15 cellular contexts compared by ENCODE assay signal in genomic region chr3:183541235-183541655, GRCh38. TPM values are rescaled to one million over a fixed set of nuclear protein-coding genes. Genes with fewer than 3 reads are reported as not detected.
DNase-seq lines count a peak whose midpoint lies in the region; ATAC-seq and TF ChIP-seq lines count a peak whose summit lies in the region.
"Had no signal": no experiment of that assay in that cellular context is flagged by ENCODE, and none has a peak within 500 bp of the region (broad histone marks: within the 10 kb centered on the region; RNA-seq: fewer than 3 reads in every experiment).

No MANE protein-coding gene starts in this region.

- H3K9me3 Mint-ChIP-seq in CD4-positive, alpha-beta T cell: no peaks in the 10 kb centered on the region
- H3K9me3 Mint-ChIP-seq in naive B cell: peaks cover 0 to 2% (median 0%) of the 10 kb centered on the region in 7 donors

- intact Hi-C loops in CD4-positive, alpha-beta T cell (cut with DNase I, micrococcal nuclease): no loop called here
- intact Hi-C loops in OCI-LY7 (cut with micrococcal nuclease; ENCODE audit: unreplicated experiment): no loop called here

- H3K9me3 ChIP-seq in CD4-positive, alpha-beta T cell (ENCODE audit: control insufficient read depth, low read length): no peaks in the 10 kb centered on the region
- no peaks in the 10 kb centered on the region for H3K9me3 ChIP-seq in OCI-LY7 (ENCODE audit: low read length)
- H3K9me3 ChIP-seq in right atrium auricular region: no peaks in the 10 kb centered on the region
- H3K9me3 ChIP-seq: HAP-1 had no signal

- peak overlapping the region; percentile 98 for H3K4me2 ChIP-seq in OCI-LY7 (ENCODE audit: low read length)

- POLR2A ChIA-PET in CD4-positive, alpha-beta T cell (lab: Charles Lee): interaction anchor here (1.1 to 1.5 kb wide), 3 partner anchors 10 to 94 kb away, joined by 3 to 5 read pairs (median 4); partner anchors contain the start of gene KLHL24
- POLR2A ChIA-PET in OCI-LY7 (lab: Charles Lee): interaction anchor here (0.6 to 2.8 kb wide), 11 partner anchors 11 to 1619 kb away, joined by 3 to 19 read pairs (median 8); no protein-coding TSS in a partner anchor

- H3K27me3 ChIP-seq in CD4-positive, alpha-beta T cell (ENCODE audit: control insufficient read depth, insufficient read depth, low read length): no peaks in the 10 kb centered on the region
- H3K27me3 ChIP-seq in right atrium auricular region: no peaks in the 10 kb centered on the region

- no peak overlapping the region for H2AFZ ChIP-seq in OCI-LY7 (ENCODE audit: low read length)

- H3K27ac ChIP-seq in CD4-positive, alpha-beta T cell (ENCODE audit: low read depth, low read length): no peak overlapping the region
- H3K27ac ChIP-seq in OCI-LY7 (ENCODE audit: low read depth, low read length, poor library complexity, severe bottlenecking) (peak overlapping the region; percentile 96), right atrium auricular region (no peak overlapping the region)

- H3K4me1 ChIP-seq in OCI-LY7 (ENCODE audit: insufficient read depth, low read length, poor library complexity, severe bottlenecking) (peaks cover 100% of the 10 kb centered on the region), right atrium auricular region (no peaks in the 10 kb centered on the region)

- H3K4me1 Mint-ChIP-seq in CD4-positive, alpha-beta T cell (ENCODE audit: low read depth): peaks cover 95% of the 10 kb centered on the region
- H3K4me1 Mint-ChIP-seq in naive B cell: peaks cover 68 to 88% (median 87%) of the 10 kb centered on the region in 3 donors

- H3K4me3 Mint-ChIP-seq in CD4-positive, alpha-beta T cell: peak overlapping the region; percentile 36
- H3K4me3 Mint-ChIP-seq in naive B cell: peak overlapping the region in 7 of 8 donors; percentile 68 to 90 (median 80)

- DNase-seq in CD4-positive, alpha-beta T cell: no peak
- no peak for DNase-seq in GM10266 (ENCODE audit: extremely low spot score)
- peak; percentile 51 for DNase-seq in OCI-LY7 (ENCODE audit: low spot score)
- DNase-seq in naive B cell: no peak
- no peak for DNase-seq in NCI-H2081 (lab: John Stamatoyannopoulos, UW)
- no peak for DNase-seq in right atrium auricular region (ENCODE audit: low spot score)
- DNase-seq in A172 (ENCODE audit: low spot score): no peak
- DNase-seq: activated CD4-positive, alpha-beta T cell treated with anti-CD3 and anti-CD28 coated beads for 4 hours; amniotic stem cell; dermis blood vessel endothelial cell; DMS 273 treated with DMSO at 0.1 percent for 48 hours; mesendoderm; NCI-H1417 treated with DMSO at 0.1 percent for 48 hours; NCI-H774 had no signal

- peaks cover 53% of the 10 kb centered on the region for H4K20me1 ChIP-seq in OCI-LY7 (ENCODE audit: insufficient read depth, low read length)

- H3K4me3 ChIP-seq in OCI-LY7 (ENCODE audit: low read depth, low read length, poor library complexity, severe bottlenecking): peak overlapping the region; percentile 38
- H3K4me3 ChIP-seq in right atrium auricular region: no peak overlapping the region
- H3K4me3 ChIP-seq: HAP-1 had no signal

- peaks cover 54% of the 10 kb centered on the region for H3K36me3 Mint-ChIP-seq in CD4-positive, alpha-beta T cell (ENCODE audit: low read depth)
- peaks cover 0 to 9% of the 10 kb centered on the region in 2 donors for H3K36me3 Mint-ChIP-seq in naive B cell

- no peak for TF ChIP-seq CTCF in CD4-positive, alpha-beta T cell (IDR thresholded peaks at IDR 0.05)
- TF ChIP-seq CTCF in GM10266 (IDR thresholded peaks at IDR 0.05; ENCODE audit: control insufficient read depth, insufficient read depth, low read depth, missing control alignments): peak; percentile 30
- peak; percentile 58 for TF ChIP-seq CTCF in OCI-LY7 (conservative IDR thresholded peaks at IDR 0.05; ENCODE audit: low read length)
- no peak for TF ChIP-seq CTCF in right atrium auricular region (IDR thresholded peaks at IDR 0.05)

- H3K9me2 ChIP-seq in OCI-LY7 (ENCODE audit: insufficient read depth, low read length): no peaks in the 10 kb centered on the region

- peak overlapping the region; percentile 84 for H3K27ac Mint-ChIP-seq in CD4-positive, alpha-beta T cell
- H3K27ac Mint-ChIP-seq in naive B cell: peak overlapping the region; percentile 85 to 97 (median 93)

- H3K79me2 ChIP-seq in OCI-LY7 (ENCODE audit: insufficient read depth, low read depth, low read length): peaks cover 100% of the 10 kb centered on the region

- CTCF ChIA-PET in CD4-positive, alpha-beta T cell (lab: Charles Lee): interaction anchor here (1.0 kb wide), 1 partner anchor 26 kb away, joined by 3 read pairs; no protein-coding TSS in a partner anchor
- CTCF ChIA-PET in OCI-LY7 (lab: Charles Lee; ENCODE audit: unreplicated experiment): interaction anchor here (0.6 kb wide), 1 partner anchor 66 kb away, joined by 3 read pairs; no protein-coding TSS in a partner anchor

- peaks cover 99% of the 10 kb centered on the region for H3K36me3 ChIP-seq in OCI-LY7 (ENCODE audit: insufficient read depth, low read length)
- H3K36me3 ChIP-seq in right atrium auricular region: no peaks in the 10 kb centered on the region
- H3K36me3 ChIP-seq: HAP-1 had no signal

- BruUV-seq in OCI-LY7 (replicated peaks; lab: Mats Ljungman, UMichigan): no TSS peak

- ATAC-seq in CD4-positive, alpha-beta T cell (ENCODE audit: poor library complexity): no peak
- ATAC-seq in naive B cell (ENCODE audit: low read depth in 2 of 2): peak; percentile 17 to 24

- H3K27me3 Mint-ChIP-seq in CD4-positive, alpha-beta T cell: no peaks in the 10 kb centered on the region
- H3K27me3 Mint-ChIP-seq in naive B cell: no peaks in the 10 kb centered on the region

RNA-seq across cellular contexts. Expression of gene KLHL6, which starts 14.3 kb away (rescaled TPM):
- 10 to 100 TPM; 23.9 to 24.2 TPM for total RNA-seq in CD4-positive, alpha-beta T cell
- 143 TPM in 2 replicates for total RNA-seq in OCI-LY7 (2014; rRNA removed; shearing (Covaris generic))
- 169 and 191 TPM in 2 replicates for total RNA-seq in OCI-LY7 (2022)
- 10 to 100 TPM in 5 of 6 donors, 1 to 10 TPM in 1; 5.0 to 22.1 (median 12.7) TPM for polyA plus RNA-seq in naive B cell (ENCODE audit: low read depth in 6 of 6)
- 1 to 10 TPM in 1 of 2 donors, under 1 TPM in 1; 0.41 to 1.4 TPM for total RNA-seq in right atrium auricular region
- total RNA-seq in A172 (2014; rRNA removed; shearing (Covaris generic)): not detected in 2 replicates

Comparison
In these comparisons a context has a peak if more than half of its experiments do, and no peak if none do; other contexts are left out.
1. CTCF ChIP-seq: peak in GM10266 (single experiment) and OCI-LY7 (single experiment); none in CD4-positive, alpha-beta T cell (single experiment) and right atrium auricular region (0 of 2).
2. RNA of gene KLHL6, which starts 14.3 kb away (total RNA-seq): 143 to 191 TPM in OCI-LY7 and 23.9 to 24.2 TPM in CD4-positive, alpha-beta T cell; 0.41 to 1.4 TPM in right atrium auricular region and not detected in A172; every median in the first group is over 10 times any median in the second.